In the genomic region with DNA sequence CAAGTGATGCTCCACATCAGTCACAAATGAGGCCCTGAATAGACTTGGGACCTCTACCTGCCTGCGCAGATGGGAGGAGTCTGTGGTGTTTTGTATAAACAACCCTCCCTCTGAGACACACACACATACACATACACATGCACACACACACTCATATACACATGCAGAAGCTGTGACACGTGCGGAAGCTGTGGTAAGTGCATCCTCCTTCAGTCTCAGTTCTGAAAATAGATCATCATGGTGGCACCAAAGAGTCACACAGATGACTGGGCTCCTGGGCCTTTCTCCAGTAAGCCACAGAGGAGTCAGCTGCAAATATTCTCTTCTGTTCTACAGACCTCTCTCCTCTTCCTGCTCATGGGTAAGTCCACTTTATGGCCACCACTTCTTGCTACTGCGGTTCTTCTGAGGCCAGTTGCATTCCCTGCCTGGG, we compare ENCODE assay signal across 9 cellular contexts. TPM values are rescaled to one million over a fixed set of nuclear protein-coding genes. Genes with fewer than 3 reads are reported as not detected.
DNase-seq lines count a peak whose midpoint lies in the region; ATAC-seq and TF ChIP-seq lines count a peak whose summit lies in the region.
"Had no signal": no experiment of that assay in that cellular context is flagged by ENCODE, and none has a peak within 500 bp of the region (broad histone marks: within the 10 kb centered on the region; RNA-seq: fewer than 3 reads in every experiment).

TSS of gene LY9 (plus strand) at position 224 of the 433 bp plus-strand sequence. CDS start at position 238, 14 bp downstream.

- H2BK120ac ChIP-seq in mesendoderm (ENCODE audit: low read depth, low read length), result no peak within 1 kb of the TSS

- no peak within 1 kb of the TSS for H4K5ac ChIP-seq in mesendoderm (ENCODE audit: low read length)

- no peak within 1 kb of the TSS for H3K4ac ChIP-seq in mesendoderm (ENCODE audit: low read depth, low read length)

- no CpG with 5 or more reads among the region's 4 CpGs for WGBS in mesendoderm (ENCODE audit: extremely low coverage, insufficient coverage, low lambda C conversion rate)

- no peaks in the 10 kb centered on the region for H3K79me1 ChIP-seq in mesendoderm (ENCODE audit: low read length)

- H3K36me3 Mint-ChIP-seq in activated naive CD8-positive, alpha-beta T cell treated with anti-CD3 and anti-CD28 coated beads, Interleukin-2, amount 10 ng/mL, durations not matched to agents 7 days and 5 days, result peaks cover 8% of the 10 kb centered on the region

- H3K79me2 ChIP-seq in mesendoderm (ENCODE audit: control insufficient read depth, insufficient read depth, low read length), result no peaks in the 10 kb centered on the region

- no peaks in the 10 kb centered on the region for H3K36me3 ChIP-seq in mesendoderm (ENCODE audit: control insufficient read depth, insufficient read depth, low read length)

- ATAC-seq in GM18505 (IDR thresholded peaks at IDR 0.05; ENCODE audit: unreplicated experiment) (peak; percentile 67), HG02759 (IDR thresholded peaks at IDR 0.05; ENCODE audit: unreplicated experiment) (peak; percentile 81)
- peak; percentile 81 for ATAC-seq in activated naive CD8-positive, alpha-beta T cell treated with anti-CD3 and anti-CD28 coated beads, Interleukin-2, amount 10 ng/mL, durations not matched to agents 7 days and 5 days (ENCODE audit: low read depth)

- H3K4me3 ChIP-seq in mesendoderm (ENCODE audit: low read length), result no peak within 1 kb of the TSS

- H3K27ac Mint-ChIP-seq in activated naive CD8-positive, alpha-beta T cell treated with anti-CD3 and anti-CD28 coated beads, Interleukin-2, amount 10 ng/mL, durations not matched to agents 7 days and 5 days, result peak within 1 kb of the TSS; percentile 97

- H3K4me3 Mint-ChIP-seq in activated naive CD8-positive, alpha-beta T cell treated with anti-CD3 and anti-CD28 coated beads, Interleukin-2, amount 10 ng/mL, durations not matched to agents 7 days and 5 days, result peak within 1 kb of the TSS; percentile 92

- POLR2A ChIA-PET in activated naive CD8-positive, alpha-beta T cell treated with anti-CD3 and anti-CD28 coated beads, Interleukin-2, amount 10 ng/mL, durations not matched to agents 7 days and 5 days (lab: Charles Lee), result interaction anchor here (0.5 to 5.1 kb wide), 11 partner anchors 15 to 511 kb away, joined by 3 to 25 read pairs (median 12); partner anchors contain the start of gene CD48

- no peak within 1 kb of the TSS for H2AK5ac ChIP-seq in mesendoderm (ENCODE audit: low read length)

- H3K56ac ChIP-seq in mesendoderm (ENCODE audit: low read length), result no peak within 1 kb of the TSS

- H3K9ac ChIP-seq in mesendoderm (ENCODE audit: low read length), result no peak within 1 kb of the TSS

- no peak within 1 kb of the TSS for H3K4me2 ChIP-seq in mesendoderm (ENCODE audit: low read length)

- H3K27ac ChIP-seq in mesendoderm (ENCODE audit: low read depth, low read length), result no peak within 1 kb of the TSS

- H3K27me3 ChIP-seq in mesendoderm (ENCODE audit: insufficient read depth, low read length, poor library complexity), result no peaks in the 10 kb centered on the region

- no peaks in the 10 kb centered on the region for H3K27me3 Mint-ChIP-seq in activated naive CD8-positive, alpha-beta T cell treated with anti-CD3 and anti-CD28 coated beads, Interleukin-2, amount 10 ng/mL, durations not matched to agents 7 days and 5 days

- H3K4me1 Mint-ChIP-seq in activated naive CD8-positive, alpha-beta T cell treated with anti-CD3 and anti-CD28 coated beads, Interleukin-2, amount 10 ng/mL, durations not matched to agents 7 days and 5 days, result peaks cover 59% of the 10 kb centered on the region

- peak; percentile 67 for TF ChIP-seq POLR2A in GM18505 (IDR thresholded peaks at IDR 0.05; ENCODE audit: borderline replicate concordance, extremely low read depth, insufficient read depth, insufficient read length)

- H3K9me3 Mint-ChIP-seq in activated naive CD8-positive, alpha-beta T cell treated with anti-CD3 and anti-CD28 coated beads, Interleukin-2, amount 10 ng/mL, durations not matched to agents 7 days and 5 days, result no peaks in the 10 kb centered on the region

- no peaks in the 10 kb centered on the region for H3K4me1 ChIP-seq in mesendoderm (ENCODE audit: control insufficient read depth, low read depth, low read length)

- H2BK15ac ChIP-seq in mesendoderm (replicated peaks; ENCODE audit: low read depth), result no peak within 1 kb of the TSS

- no peak within 1 kb of the TSS for H3K23ac ChIP-seq in mesendoderm (ENCODE audit: low read length)

- no peak within 1 kb of the TSS for H4K8ac ChIP-seq in mesendoderm (ENCODE audit: low read depth, low read length)

- H3K18ac ChIP-seq in mesendoderm (ENCODE audit: low read length), result no peak within 1 kb of the TSS

- DNase-seq in RPMI8226 (peak; percentile 62), mesendoderm (no peak), GF-D8 (lab: John Stamatoyannopoulos, UW) (no peak), hippocampal formation (lab: John Stamatoyannopoulos, UW) (no peak)
- DNase-seq in activated naive CD8-positive, alpha-beta T cell treated with anti-CD3 and anti-CD28 coated beads, Interleukin-2, amount 10 ng/mL, durations not matched to agents 7 days and 5 days, result peak; percentile 65
- DNase-seq in stimulated activated CD8-positive, alpha-beta memory T cell treated with anti-CD3 and anti-CD28 coated beads, Interleukin-12 subunit alpha, Interleukin-12 subunit beta, amount 100 ng/mL, for 1 hour (ENCODE audit: low read depth), result peak; percentile 62

- no peak within 1 kb of the TSS for H2BK5ac ChIP-seq in mesendoderm (ENCODE audit: low read length)

RNA-seq across cellular contexts. Expression of gene LY9, which starts in this region (rescaled TPM):
- total RNA-seq in activated naive CD8-positive, alpha-beta T cell treated with anti-CD3 and anti-CD28 coated beads, Interleukin-2, amount 10 ng/mL, durations not matched to agents 7 days and 5 days, result 10 to 100 TPM; 70.9 to 73.6 TPM
- 0.07 TPM for polyA plus RNA-seq in mesendoderm (2013, experiment 1 of 2)
- 0.03 TPM for polyA plus RNA-seq in mesendoderm (2013, experiment 2 of 2)
- total RNA-seq: fibroblast of lung had no signal
- polyA plus RNA-seq: fibroblast of lung had no signal

Comparison
In these comparisons a context has a peak if more than half of its experiments do, and no peak if none do; other contexts are left out.
1. DNase-seq: peak in RPMI8226 (single experiment), activated naive CD8-positive, alpha-beta T cell treated with anti-CD3 and anti-CD28 coated beads, Interleukin-2, amount 10 ng/mL, durations not matched to agents 7 days and 5 days (single experiment) and stimulated activated CD8-positive, alpha-beta memory T cell treated with anti-CD3 and anti-CD28 coated beads, Interleukin-12 subunit alpha, Interleukin-12 subunit beta, amount 100 ng/mL, for 1 hour (single experiment); none in mesendoderm (single experiment), GF-D8 (single experiment) and hippocampal formation (0 of 2).
2. Peak in every context shown above with its lines, with median percentiles within 50 percentile points of each other: ATAC-seq.